Comparison of ENCODE assay signal across 29 cellular contexts in the genomic region with DNA sequence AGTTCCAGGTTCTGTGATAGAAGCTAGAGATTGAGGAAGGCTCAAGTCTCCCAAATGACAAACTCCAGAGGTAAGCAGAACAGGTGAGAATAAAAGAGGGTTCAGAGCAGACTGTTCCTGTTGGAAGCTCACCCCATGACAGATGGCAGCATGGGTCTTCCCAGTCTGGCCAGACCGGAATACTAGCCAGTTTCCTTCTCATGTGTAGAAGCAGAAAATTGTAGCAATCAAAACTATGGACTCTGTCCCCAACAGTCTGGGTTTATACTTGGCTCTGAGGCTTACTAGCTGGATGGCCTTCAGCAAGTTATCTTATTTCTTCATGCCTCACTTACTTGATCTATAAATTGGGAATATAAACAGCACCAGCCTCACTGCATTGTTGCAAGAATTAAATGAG.
"Had no signal": no experiment of that assay in that cellular context is flagged by ENCODE, and none has a peak within 500 bp of the region (broad histone marks: within the 10 kb centered on the region; RNA-seq: fewer than 3 reads in every experiment).

No MANE protein-coding gene starts in this region.

- H3K79me2 ChIP-seq: parathyroid adenoma had no signal

- H3K27ac ChIP-seq: coronary artery, esophagus squamous epithelium, neural progenitor cell, parathyroid adenoma, right lobe of liver, stomach, tibial artery, upper lobe of left lung had no signal

- DNase-seq: dermis blood vessel endothelial cell; effector memory CD8-positive, alpha-beta T cell; erythroblast; esophagus squamous epithelium; foreskin melanocyte; glutamatergic neuron; heart right ventricle; hypothalamus; immature natural killer cell; islet precursor cell; kidney glomerular epithelial cell; naive B cell; right lobe of liver; stimulated activated CD4-positive, alpha-beta T cell treated with anti-CD3 and anti-CD28 coated beads, Interleukin-12 subunit alpha, Interleukin-12 subunit beta, amount 100 ng/mL, for 4 hours; stimulated activated CD4-positive, alpha-beta T cell treated with anti-CD3 and anti-CD28 coated beads, Interleukin-1b, Interleukin-23, amount 100 ng/mL, for 48 hours; stimulated activated CD4-positive, alpha-beta T cell treated with anti-CD3 and anti-CD28 coated beads, Interleukin-4, amount 100 ng/mL, for 24 hours; stimulated activated naive CD4-positive, alpha-beta T cell treated with Interleukin-2 at 50 U/mL for 16 hours; stomach; tibial artery; upper lobe of left lung; uterus had no signal

- H3K9me3 ChIP-seq: esophagus squamous epithelium, right lobe of liver, uterus had no signal

- H3K36me3 ChIP-seq: esophagus squamous epithelium, heart right ventricle, neural progenitor cell, right lobe of liver, stomach, tibial artery, upper lobe of left lung, uterus had no signal

- H3K4me3 ChIP-seq: coronary artery, esophagus squamous epithelium, heart right ventricle, lung, neural progenitor cell, right lobe of liver, smooth muscle cell, stomach, tibial artery, upper lobe of left lung, uterus had no signal

- FAIRE-seq: endometrium had no signal

- H3K4me2 ChIP-seq: neural progenitor cell, smooth muscle cell had no signal

- H3K4me1 ChIP-seq: parathyroid adenoma, right lobe of liver, stomach, upper lobe of left lung, uterus had no signal

- H2AFZ ChIP-seq: neural progenitor cell, parathyroid adenoma had no signal

- ATAC-seq: effector memory CD8-positive, alpha-beta T cell; natural killer cell treated with Interleukin-12 subunit alpha and Interleukin-12 subunit beta and Interleukin-15 and Interleukin-18, amount 100 ng/mL, for 72 hours; right lobe of liver; stimulated activated effector memory CD8-positive, alpha-beta T cell treated with anti-CD3 and anti-CD28 coated beads, Interleukin-12 subunit alpha, Interleukin-12 subunit beta, amount 100 ng/mL, for 72 hours had no signal
